Comparison of ENCODE assay signal across 9 cellular contexts in genomic region chr11:71252782-71253730, GRCh38. TPM values are rescaled to one million over a fixed set of nuclear protein-coding genes. Genes with fewer than 3 reads are reported as not detected.
A peak's percentile ranks its signal among the peaks of the same experiment; 100 is the strongest.
DNase-seq lines count a peak whose midpoint lies in the region; ATAC-seq and TF ChIP-seq lines count a peak whose summit lies in the region.
"Had no signal": no experiment of that assay in that cellular context is flagged by ENCODE, and none has a peak within 500 bp of the region (broad histone marks: within the 10 kb centered on the region; RNA-seq: fewer than 3 reads in every experiment).

No MANE protein-coding gene starts in this region.

- H3K4me3 ChIP-seq in BLaER1 treated with 17β-estradiol and CSF1 and Interleukin-3, amounts not matched to agents 10 nM and 100 nM: peak overlapping the region in 3 of 10 experiments; percentile 35 to 66 (median 59); a peak in 6 of 20 replicates
- peak overlapping the region; percentile 47 for H3K4me3 ChIP-seq in MG63

- H3K4me3 Mint-ChIP-seq in neural crest cell: peak overlapping the region; percentile 85

- H4K20me1 ChIP-seq in BLaER1 treated with 17β-estradiol and CSF1 and Interleukin-3, amounts not matched to agents 10 nM and 100 nM: peaks cover 0 to 55% (median 38%) of the 10 kb centered on the region in 11 experiments; a peak in 18 of 22 replicates

- peaks cover 71 to 83% (median 82%) of the 10 kb centered on the region in 11 experiments for H3K27me3 ChIP-seq in BLaER1 treated with 17β-estradiol and CSF1 and Interleukin-3, amounts not matched to agents 10 nM and 100 nM
- no peaks in the 10 kb centered on the region for H3K27me3 ChIP-seq in MG63

- peaks cover 13% of the 10 kb centered on the region for H3K4me1 Mint-ChIP-seq in neural crest cell

- TF ChIP-seq CTCF in neural crest cell (conservative IDR thresholded peaks at IDR 0.05): no peak

- H3K4me1 ChIP-seq in BLaER1 treated with 17β-estradiol and CSF1 and Interleukin-3, amounts not matched to agents 10 nM and 100 nM: peaks cover 18 to 32% (median 29%) of the 10 kb centered on the region in 10 experiments

- peak; percentile 52 for ATAC-seq in esophagus mucosa
- ATAC-seq in activated naive CD4-positive, alpha-beta T cell treated with anti-CD3 and anti-CD28 coated beads, Interleukin-2, amount 50 U/mL, for 72 hours: no peak
- ATAC-seq in HG03520 (IDR thresholded peaks at IDR 0.05; ENCODE audit: unreplicated experiment): no peak
- ATAC-seq in GM18870 (IDR thresholded peaks at IDR 0.05; ENCODE audit: unreplicated experiment): no peak

- no peak overlapping the region for H3K9ac ChIP-seq in BLaER1 treated with 17β-estradiol and CSF1 and Interleukin-3, amounts not matched to agents 10 nM and 100 nM

- no peaks in the 10 kb centered on the region for H3K9me3 Mint-ChIP-seq in neural crest cell
- H3K9me3 Mint-ChIP-seq in activated naive CD4-positive, alpha-beta T cell treated with anti-CD3 and anti-CD28 coated beads, Interleukin-2, amount 50 U/mL, for 72 hours: no peaks in the 10 kb centered on the region

- peak; percentile 66 for DNase-seq in MG63
- peak; percentile 18 for DNase-seq in neural crest cell (ENCODE audit: low read depth, low spot score)
- no peak for DNase-seq in activated naive CD4-positive, alpha-beta T cell treated with anti-CD3 and anti-CD28 coated beads, Interleukin-2, amount 50 U/mL, for 72 hours (ENCODE audit: low spot score in 2 of 2)
- no peak for DNase-seq in activated naive CD4-positive, alpha-beta T cell treated with anti-CD3 and anti-CD28 coated beads, Interleukin-2, amount 50 U/mL, for 16 hours

- no peak overlapping the region for H3K27ac ChIP-seq in BLaER1 treated with 17β-estradiol and CSF1 and Interleukin-3, amounts not matched to agents 10 nM and 100 nM

- H3K27me3 Mint-ChIP-seq in neural crest cell (ENCODE audit: low read depth): peaks cover 77% of the 10 kb centered on the region

- no peaks in the 10 kb centered on the region for H3K36me3 ChIP-seq in BLaER1 treated with 17β-estradiol and CSF1 and Interleukin-3, amounts not matched to agents 10 nM and 100 nM
- H3K36me3 ChIP-seq in MG63: no peaks in the 10 kb centered on the region

- no peaks in the 10 kb centered on the region for H3K36me3 Mint-ChIP-seq in neural crest cell (ENCODE audit: low read depth)
- peaks cover 0 to 5% of the 10 kb centered on the region in 2 donors for H3K36me3 Mint-ChIP-seq in activated naive CD4-positive, alpha-beta T cell treated with anti-CD3 and anti-CD28 coated beads, Interleukin-2, amount 50 U/mL, for 72 hours

- H3K9me3 ChIP-seq in BLaER1 treated with 17β-estradiol and CSF1 and Interleukin-3, amounts not matched to agents 10 nM and 100 nM (replicated peaks in 1 of 11): peaks cover 4 to 5% (median 4%) of the 10 kb centered on the region in 11 experiments; a peak in 18 of 22 replicates
- peaks cover 2% of the 10 kb centered on the region for H3K9me3 ChIP-seq in MG63

- H3K4me2 ChIP-seq in BLaER1 treated with 17β-estradiol and CSF1 and Interleukin-3, amounts not matched to agents 10 nM and 100 nM: peak overlapping the region; percentile 92 to 100 (median 99); a peak in 21 of 22 replicates

- H3K27ac Mint-ChIP-seq in neural crest cell (ENCODE audit: unreplicated experiment): no peak overlapping the region
- H3K27ac Mint-ChIP-seq in activated naive CD4-positive, alpha-beta T cell treated with anti-CD3 and anti-CD28 coated beads, Interleukin-2, amount 50 U/mL, for 72 hours: no peak overlapping the region

RNA-seq across cellular contexts. Expression of gene SHANK2, which starts 0.7 kb away (rescaled TPM):
- total RNA-seq in MG63 (2014; rRNA removed; shearing (Covaris generic); ENCODE audit: low replicate concordance): 0.49 and 18.6 TPM in 2 replicates
- total RNA-seq in esophagus mucosa: 2.5 TPM
- total RNA-seq in neural crest cell: 7.6 and 10.0 TPM in 2 replicates
- not detected for total RNA-seq in activated naive CD4-positive, alpha-beta T cell treated with anti-CD3 and anti-CD28 coated beads, Interleukin-2, amount 50 U/mL, for 72 hours
- total RNA-seq: T-helper 2 cell treated with Interferon-gamma antibody and Interleukin-4, amounts not matched to agents 100 ng/mL and 5 ng/mL, for 36 hours had no signal

Comparison
In these comparisons a context has a peak if more than half of its experiments do, and no peak if none do; other contexts are left out.
1. DNase-seq: peak in MG63 (single experiment) and neural crest cell (single experiment); none in activated naive CD4-positive, alpha-beta T cell treated with anti-CD3 and anti-CD28 coated beads, Interleukin-2, amount 50 U/mL, for 72 hours (0 of 2) and activated naive CD4-positive, alpha-beta T cell treated with anti-CD3 and anti-CD28 coated beads, Interleukin-2, amount 50 U/mL, for 16 hours (single experiment).